Comparison of ENCODE assay signal across 1 cellular context in genomic region chr11:6596237-6596877, GRCh38.
TF ChIP-seq lines count a peak whose summit lies in the region.

No MANE protein-coding gene starts in this region.

TF ChIP-seq in GM12891, 5 proteins besides CTCF, POLR2A, EP300 and RAD21:
- TF ChIP-seq TAF1 (IDR thresholded peaks at IDR 0.05; ENCODE audit: low read depth, low read length) (no peak), PAX5 (IDR thresholded peaks at IDR 0.05; ENCODE audit: insufficient read depth, low read length, severe bottlenecking) (no peak), SPI1 (IDR thresholded peaks at IDR 0.05; ENCODE audit: low read depth, low read length) (no peak)
